ENCODE assay signal across 21 cellular contexts in the genomic region with DNA sequence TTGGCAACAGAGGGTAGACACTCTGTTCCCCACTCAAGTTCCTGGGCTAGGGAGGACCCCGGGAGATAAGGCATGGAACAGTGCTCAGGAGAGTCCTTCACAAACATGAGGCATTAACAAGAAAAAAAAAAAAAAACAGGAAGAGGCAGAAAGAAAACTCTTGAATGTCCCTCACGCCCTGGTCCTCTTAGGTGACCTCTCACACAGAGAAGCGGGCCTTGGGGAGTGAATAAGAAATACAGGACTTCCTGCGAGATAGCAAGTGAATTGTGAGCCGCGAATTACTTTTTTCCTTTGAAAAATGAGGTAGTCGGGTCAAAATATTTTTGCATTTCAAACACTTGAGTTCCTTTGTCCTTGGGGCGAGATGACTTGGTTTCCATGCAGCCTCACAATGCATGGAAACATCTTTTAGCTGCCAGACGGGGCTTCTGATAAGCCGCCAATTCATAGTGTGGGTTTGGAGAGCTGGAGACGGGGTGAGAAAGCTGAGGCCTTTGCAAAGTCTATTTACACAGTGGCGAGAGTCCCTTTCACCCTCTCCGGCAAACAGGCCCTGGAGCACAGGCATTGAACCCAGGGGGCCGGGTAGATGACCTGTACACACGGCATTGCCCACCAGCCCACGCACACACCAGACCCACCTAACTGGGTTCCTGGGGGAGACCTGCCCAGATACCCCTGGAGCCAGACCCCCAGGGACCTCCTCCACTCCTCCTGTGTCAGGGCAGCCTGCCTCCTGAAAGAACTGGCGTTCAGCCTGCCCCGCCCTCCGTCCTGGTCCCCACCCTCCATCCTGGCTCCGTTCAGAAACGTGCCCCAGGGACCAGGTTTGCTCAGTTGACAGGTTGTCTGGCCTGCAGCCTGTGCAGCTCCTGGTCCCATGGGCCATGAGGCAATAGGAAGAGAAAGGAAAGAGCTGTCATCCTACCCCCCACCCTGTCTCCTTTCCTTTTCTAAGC.
"Had no signal": no experiment of that assay in that cellular context is flagged by ENCODE, and none has a peak within 500 bp of the region (broad histone marks: within the 10 kb centered on the region; RNA-seq: fewer than 3 reads in every experiment).

No MANE protein-coding gene starts in this region.

- H3K4me1 Mint-ChIP-seq: activated naive CD4-positive, alpha-beta T cell treated with anti-CD3 and anti-CD28 coated beads, Interleukin-2, amount 10 ng/mL, durations not matched to agents 7 days and 5 days; activated naive CD8-positive, alpha-beta T cell treated with anti-CD3 and anti-CD28 coated beads, Interleukin-2, amount 50 U/mL, for 24 hours; naive thymus-derived CD4-positive, alpha-beta T cell had no signal

- H3K4me3 Mint-ChIP-seq: activated naive CD4-positive, alpha-beta T cell treated with anti-CD3 and anti-CD28 coated beads, Interleukin-2, amount 10 ng/mL, durations not matched to agents 7 days and 5 days; activated naive CD8-positive, alpha-beta T cell treated with anti-CD3 and anti-CD28 coated beads, Interleukin-2, amount 50 U/mL, for 24 hours; naive thymus-derived CD4-positive, alpha-beta T cell had no signal

- H3K27ac Mint-ChIP-seq: activated naive CD4-positive, alpha-beta T cell treated with anti-CD3 and anti-CD28 coated beads, Interleukin-2, amount 10 ng/mL, durations not matched to agents 7 days and 5 days; activated naive CD8-positive, alpha-beta T cell treated with anti-CD3 and anti-CD28 coated beads, Interleukin-2, amount 50 U/mL, for 24 hours; naive thymus-derived CD4-positive, alpha-beta T cell had no signal

- DNase-seq: activated CD4-positive, alpha-beta T cell treated with anti-CD3 and anti-CD28 coated beads for 1 hour; activated CD8-positive, alpha-beta memory T cell treated with anti-CD3 and anti-CD28 coated beads for 24 hours; activated CD8-positive, alpha-beta memory T cell treated with anti-CD3 and anti-CD28 coated beads, Interleukin-2, amount 50 U/mL, for 48 hours; activated effector memory CD4-positive, alpha-beta T cell treated with Interleukin-2 at 50 U/mL for 16 hours; activated naive CD4-positive, alpha-beta T cell treated with anti-CD3 and anti-CD28 coated beads, Interleukin-2, amount 10 ng/mL, durations not matched to agents 7 days and 5 days; activated naive CD8-positive, alpha-beta T cell treated with anti-CD3 and anti-CD28 coated beads, Interleukin-2, amount 50 U/mL, for 24 hours; activated T-cell treated with anti-CD3 and anti-CD28 coated beads, Interleukin-2, amount 50 U/mL, for 48 hours; anterior cingulate cortex; cerebellar nuclear complex; cortex of kidney; gastrocnemius medialis; head of caudate nucleus; mesendoderm; naive thymus-derived CD4-positive, alpha-beta T cell; stimulated activated CD4-positive, alpha-beta T cell treated with anti-CD3 and anti-CD28 coated beads, Interleukin-12 subunit alpha, Interleukin-12 subunit beta, amount 100 ng/mL, for 4 hours; stimulated activated CD4-positive, alpha-beta T cell treated with anti-CD3 and anti-CD28 coated beads, Interleukin-1b, Interleukin-23, amount 100 ng/mL, for 48 hours; stimulated activated CD8-positive, alpha-beta memory T cell treated with anti-CD3 and anti-CD28 coated beads, Interleukin-4, amount 100 ng/mL, for 48 hours; stimulated activated naive CD8-positive, alpha-beta T cell treated with anti-CD3 and anti-CD28 coated beads, Interleukin-15, Interleukin-2, amounts not matched to agents 100 U/mL and 50 U/mL, for 24 hours; T-helper 2 cell; upper lobe of left lung; WERI-Rb-1 had no signal

- H3K36me3 Mint-ChIP-seq: activated naive CD4-positive, alpha-beta T cell treated with anti-CD3 and anti-CD28 coated beads, Interleukin-2, amount 10 ng/mL, durations not matched to agents 7 days and 5 days; naive thymus-derived CD4-positive, alpha-beta T cell had no signal

- H3K27me3 Mint-ChIP-seq: activated naive CD4-positive, alpha-beta T cell treated with anti-CD3 and anti-CD28 coated beads, Interleukin-2, amount 10 ng/mL, durations not matched to agents 7 days and 5 days had no signal

- ATAC-seq: activated naive CD8-positive, alpha-beta T cell treated with anti-CD3 and anti-CD28 coated beads, Interleukin-2, amount 50 U/mL, for 24 hours; gastrocnemius medialis; naive thymus-derived CD4-positive, alpha-beta T cell; stimulated activated naive CD8-positive, alpha-beta T cell treated with anti-CD3 and anti-CD28 coated beads, Interleukin-15, Interleukin-2, amounts not matched to agents 100 U/mL and 50 U/mL, for 24 hours had no signal
